In genomic region chr1:30610917-30611316, GRCh38 we compare ENCODE assay signal across 30 cellular contexts.
"Had no signal": no experiment of that assay in that cellular context is flagged by ENCODE, and none has a peak within 500 bp of the region (broad histone marks: within the 10 kb centered on the region; RNA-seq: fewer than 3 reads in every experiment).

No MANE protein-coding gene starts in this region.

- H3K27ac Mint-ChIP-seq: activated CD4-positive, alpha-beta memory T cell treated with anti-CD3 and anti-CD28 coated beads, Interleukin-2, amount 10 ng/mL, durations not matched to agents 7 days and 5 days; activated naive CD4-positive, alpha-beta T cell treated with anti-CD3 and anti-CD28 coated beads, Interleukin-2, amount 50 U/mL, for 24 hours; activated naive CD8-positive, alpha-beta T cell treated with anti-CD3 and anti-CD28 coated beads, Interleukin-2, amount 10 ng/mL, durations not matched to agents 7 days and 5 days; activated T-cell treated with anti-CD3 and anti-CD28 coated beads, Interleukin-2, amount 50 U/mL, for 24 hours; activated T-helper 2 cell treated with anti-CD3 and anti-CD28 coated beads, Interferon-gamma antibody, Interleukin-2, Interleukin-4, amounts not matched to agents 10 μg/mL and 5 μg/mL and 100 μg/mL, durations not matched to agents 14 hours and 24 hours and 36 hours had no signal

- H3K4me3 Mint-ChIP-seq: activated CD4-positive, alpha-beta memory T cell treated with anti-CD3 and anti-CD28 coated beads, Interleukin-2, amount 10 ng/mL, durations not matched to agents 7 days and 5 days; activated naive CD4-positive, alpha-beta T cell treated with anti-CD3 and anti-CD28 coated beads, Interleukin-2, amount 50 U/mL, for 24 hours; activated naive CD8-positive, alpha-beta T cell treated with anti-CD3 and anti-CD28 coated beads, Interleukin-2, amount 10 ng/mL, durations not matched to agents 7 days and 5 days; activated T-cell treated with anti-CD3 and anti-CD28 coated beads, Interleukin-2, amount 50 U/mL, for 24 hours had no signal

- H3K9me3 Mint-ChIP-seq: activated CD4-positive, alpha-beta memory T cell treated with anti-CD3 and anti-CD28 coated beads, Interleukin-2, amount 10 ng/mL, durations not matched to agents 7 days and 5 days; activated naive CD4-positive, alpha-beta T cell treated with anti-CD3 and anti-CD28 coated beads, Interleukin-2, amount 50 U/mL, for 24 hours; activated naive CD8-positive, alpha-beta T cell treated with anti-CD3 and anti-CD28 coated beads, Interleukin-2, amount 10 ng/mL, durations not matched to agents 7 days and 5 days; activated T-cell treated with anti-CD3 and anti-CD28 coated beads, Interleukin-2, amount 50 U/mL, for 24 hours; activated T-helper 2 cell treated with anti-CD3 and anti-CD28 coated beads, Interferon-gamma antibody, Interleukin-2, Interleukin-4, amounts not matched to agents 10 μg/mL and 5 μg/mL and 100 μg/mL, durations not matched to agents 14 hours and 24 hours and 36 hours had no signal

- H3K4me1 Mint-ChIP-seq: activated CD4-positive, alpha-beta memory T cell treated with anti-CD3 and anti-CD28 coated beads, Interleukin-2, amount 10 ng/mL, durations not matched to agents 7 days and 5 days; activated naive CD4-positive, alpha-beta T cell treated with anti-CD3 and anti-CD28 coated beads, Interleukin-2, amount 50 U/mL, for 24 hours; activated naive CD8-positive, alpha-beta T cell treated with anti-CD3 and anti-CD28 coated beads, Interleukin-2, amount 10 ng/mL, durations not matched to agents 7 days and 5 days had no signal

- H3K36me3 Mint-ChIP-seq: activated naive CD4-positive, alpha-beta T cell treated with anti-CD3 and anti-CD28 coated beads, Interleukin-2, amount 50 U/mL, for 24 hours; activated naive CD8-positive, alpha-beta T cell treated with anti-CD3 and anti-CD28 coated beads, Interleukin-2, amount 10 ng/mL, durations not matched to agents 7 days and 5 days had no signal

- ATAC-seq: body of pancreas, Panc1 had no signal

- DNase-seq: activated CD4-positive, alpha-beta memory T cell treated with anti-CD3 and anti-CD28 coated beads, Interleukin-2, amount 10 ng/mL, durations not matched to agents 7 days and 5 days; activated CD4-positive, alpha-beta T cell treated with anti-CD3 and anti-CD28 coated beads for 1 hour; activated CD4-positive, alpha-beta T cell treated with anti-CD3 and anti-CD28 coated beads for 48 hours; activated CD4-positive, CD25-positive, alpha-beta regulatory T cell; activated gamma-delta T cell; activated naive CD4-positive, alpha-beta T cell treated with Interleukin-2 at 50 U/mL for 16 hours; activated naive CD8-positive, alpha-beta T cell treated with anti-CD3 and anti-CD28 coated beads, Interleukin-2, amount 10 ng/mL, durations not matched to agents 7 days and 5 days; activated T-cell treated with anti-CD3 and anti-CD28 coated beads, Interleukin-2, amount 50 U/mL, for 24 hours; amygdala; body of pancreas; caudate nucleus; cerebellar nuclear complex; Karpas-422; KBM-7; NCI-H1048; NCI-H1105 treated with DMSO at 0.1 percent for 48 hours; NCI-H1436; NCI-H1694; NCI-H2081; NCI-H345; NCI-H510A; NCI-H526 treated with DMSO at 0.1 percent for 48 hours; NCI-H774; SHP77; SJCRH30; T1000; WERI-Rb-1 had no signal
